Comparison of ENCODE assay signal across 27 cellular contexts in genomic region chr7:299628-300027, GRCh38. TPM values are rescaled to one million over a fixed set of nuclear protein-coding genes. Genes with fewer than 3 reads are reported as not detected.
"Had no signal": no experiment of that assay in that cellular context is flagged by ENCODE, and none has a peak within 500 bp of the region (broad histone marks: within the 10 kb centered on the region; RNA-seq: fewer than 3 reads in every experiment).

No MANE protein-coding gene starts in this region.

- H3K4me1 Mint-ChIP-seq: activated CD4-positive, alpha-beta T cell treated with anti-CD3 and anti-CD28 coated beads for 36 hours had no signal

- DNase-seq: activated CD4-positive, alpha-beta T cell treated with anti-CD3 and anti-CD28 coated beads for 36 hours; activated CD8-positive, alpha-beta memory T cell treated with anti-CD3 and anti-CD28 coated beads, Interleukin-2, amount 50 U/mL, for 4 hours; activated CD8-positive, alpha-beta T cell treated with anti-CD3 and anti-CD28 coated beads for 36 hours; activated naive CD4-positive, alpha-beta T cell treated with Interleukin-2 at 50 U/mL for 16 hours; activated T-cell treated with anti-CD3 and anti-CD28 coated beads, Interleukin-2, amount 50 U/mL, for 72 hours; MG63; MV-4-11; NCI-H1092 treated with DMSO at 0.1 percent for 48 hours; NCI-H1417 treated with DMSO at 0.1 percent for 48 hours; NCI-H1694; NCI-H2029; NCI-H2107; NCI-H2171 treated with DMSO at 0.1 percent for 48 hours; NCI-H510A treated with DMSO at 0.1 percent for 48 hours; NCI-H69; NK-92 treated with Interleukin-12 subunit alpha and Interleukin-12 subunit beta, amount 100 ng/mL, for 24 hours; OCI-M1; Right ventricle myocardium superior; RPMI8226; SJCRH30; SK-N-SH; T-helper 1 cell had no signal

- H3K36me3 ChIP-seq: MG63, SJCRH30 had no signal

- H3K27ac ChIP-seq: SJCRH30, VCaP had no signal

- H3K4me3 Mint-ChIP-seq: activated CD4-positive, alpha-beta T cell treated with anti-CD3 and anti-CD28 coated beads for 36 hours; activated CD8-positive, alpha-beta T cell treated with anti-CD3 and anti-CD28 coated beads for 36 hours; activated T-cell treated with anti-CD3 and anti-CD28 coated beads, Interleukin-2, amount 50 U/mL, for 72 hours had no signal

- H3K9me3 Mint-ChIP-seq: activated CD8-positive, alpha-beta T cell treated with anti-CD3 and anti-CD28 coated beads for 36 hours; activated naive CD4-positive, alpha-beta T cell treated with anti-CD3 and anti-CD28 coated beads, Interleukin-2, amount 50 U/mL, for 72 hours had no signal

- H3K36me3 Mint-ChIP-seq: activated naive CD4-positive, alpha-beta T cell treated with anti-CD3 and anti-CD28 coated beads, Interleukin-2, amount 50 U/mL, for 72 hours had no signal

- H3K4me1 ChIP-seq: SJCRH30 had no signal

- H3K4me3 ChIP-seq: MG63, SJCRH30 had no signal

- H3K9ac ChIP-seq: SK-N-SH had no signal

- H3K4me2 ChIP-seq: SK-N-SH had no signal

- H3K9me3 ChIP-seq: MG63, SJCRH30, SK-N-SH had no signal

- H3K27me3 ChIP-seq: MG63, SJCRH30 had no signal

- ATAC-seq: activated CD4-positive, alpha-beta T cell treated with anti-CD3 and anti-CD28 coated beads for 36 hours; activated CD8-positive, alpha-beta T cell treated with anti-CD3 and anti-CD28 coated beads for 36 hours; activated naive CD4-positive, alpha-beta T cell treated with anti-CD3 and anti-CD28 coated beads, Interleukin-2, amount 50 U/mL, for 72 hours; activated T-cell treated with anti-CD3 and anti-CD28 coated beads, Interleukin-2, amount 50 U/mL, for 72 hours; Panc1 had no signal

- H3K27ac Mint-ChIP-seq: activated CD4-positive, alpha-beta T cell treated with anti-CD3 and anti-CD28 coated beads for 36 hours; activated CD8-positive, alpha-beta T cell treated with anti-CD3 and anti-CD28 coated beads for 36 hours; activated naive CD4-positive, alpha-beta T cell treated with anti-CD3 and anti-CD28 coated beads, Interleukin-2, amount 50 U/mL, for 72 hours; activated T-cell treated with anti-CD3 and anti-CD28 coated beads, Interleukin-2, amount 50 U/mL, for 72 hours had no signal

RNA-seq across cellular contexts. Expression of gene FOXL3, which starts 9.7 kb away (rescaled TPM):
- total RNA-seq: activated CD4-positive, alpha-beta T cell treated with anti-CD3 and anti-CD28 coated beads for 36 hours; activated CD8-positive, alpha-beta T cell treated with anti-CD3 and anti-CD28 coated beads for 36 hours; activated naive CD4-positive, alpha-beta T cell treated with anti-CD3 and anti-CD28 coated beads, Interleukin-2, amount 50 U/mL, for 72 hours; activated T-cell treated with anti-CD3 and anti-CD28 coated beads, Interleukin-2, amount 50 U/mL, for 72 hours; cardiac septum; Right ventricle myocardium superior; SJCRH30; T-helper 2 cell treated with Interferon-gamma antibody and Interleukin-4, amounts not matched to agents 100 ng/mL and 5 ng/mL, for 36 hours had no signal
- polyA plus RNA-seq: SK-N-SH had no signal
